In the genomic region with DNA sequence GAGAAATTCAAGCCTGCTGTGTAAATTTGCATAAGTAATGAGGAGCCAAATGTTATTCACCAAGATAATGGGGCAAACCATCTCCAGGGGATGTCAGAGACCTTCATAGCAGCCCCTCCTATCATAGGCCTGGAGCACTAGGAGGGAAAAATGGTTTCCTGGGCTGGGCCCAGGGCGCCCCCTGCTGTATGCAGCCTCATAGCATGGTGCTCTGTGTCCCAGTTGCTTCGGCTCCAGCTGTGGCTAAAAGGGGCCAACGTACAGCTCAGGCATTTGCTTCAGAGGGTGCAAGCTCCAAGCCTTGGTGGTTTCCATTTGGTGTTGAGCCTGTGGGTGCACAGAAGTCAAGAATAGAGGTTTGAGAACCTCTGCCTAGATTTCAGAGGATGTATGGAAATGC, we compare ENCODE assay signal across 12 cellular contexts.
DNase-seq lines count a peak whose midpoint lies in the region; TF ChIP-seq lines count a peak whose summit lies in the region.
"Had no signal": no experiment of that assay in that cellular context is flagged by ENCODE, and none has a peak within 500 bp of the region (broad histone marks: within the 10 kb centered on the region; RNA-seq: fewer than 3 reads in every experiment).

No MANE protein-coding gene starts in this region.

- H3K4me3 ChIP-seq in fibroblast of pulmonary artery (replicated peaks; ENCODE audit: low read depth, low read length), result no peak overlapping the region
- H3K4me3 ChIP-seq: adrenal gland, suprapubic skin had no signal

- no peak overlapping the region for H3K27ac ChIP-seq in C4-2B
- H3K27ac ChIP-seq: adrenal gland, suprapubic skin had no signal

- DNase-seq in DMS 273 (lab: John Stamatoyannopoulos, UW; ENCODE audit: unreplicated experiment) (peak; percentile 26), DMS 273 treated with DMSO at 0.1 percent for 48 hours (lab: John Stamatoyannopoulos, UW) (no peak), NCI-H69 (lab: John Stamatoyannopoulos, UW) (peak; percentile 0), fibroblast of pulmonary artery (ENCODE audit: low read depth) (peak; percentile 3), T-helper 9 cell (no peak), SK-N-DZ (ENCODE audit: low spot score) (no peak), iPS-NIHi11 (ENCODE audit: low spot score) (no peak)
- DNase-seq: NCI-H446, SHP77 treated with DMSO at 0.1 percent for 48 hours had no signal

- peak; percentile 30 for TF ChIP-seq CTCF in C4-2B (conservative IDR thresholded peaks at IDR 0.05)
- peak; percentile 36 for TF ChIP-seq CTCF in fibroblast of pulmonary artery (IDR thresholded peaks at IDR 0.05; ENCODE audit: low read length, missing control alignments)

Comparison
In these comparisons a context has a peak if more than half of its experiments do, and no peak if none do; other contexts are left out.
1. DNase-seq: peak in DMS 273 (single experiment), NCI-H69 (single experiment) and fibroblast of pulmonary artery (single experiment); none in DMS 273 treated with DMSO at 0.1 percent for 48 hours (single experiment), T-helper 9 cell (single experiment), SK-N-DZ (single experiment) and iPS-NIHi11 (single experiment).